ENCODE assay signal across 22 cellular contexts in genomic region chr2:51813245-51813644, GRCh38.
DNase-seq lines count a peak whose midpoint lies in the region; ATAC-seq and TF ChIP-seq lines count a peak whose summit lies in the region.
"Had no signal": no experiment of that assay in that cellular context is flagged by ENCODE, and none has a peak within 500 bp of the region (broad histone marks: within the 10 kb centered on the region; RNA-seq: fewer than 3 reads in every experiment).

No MANE protein-coding gene starts in this region.

- H3K27ac Mint-ChIP-seq in type B pancreatic cell: no peak overlapping the region
- H3K27ac Mint-ChIP-seq: activated T-helper 17 cell treated with anti-CD3 and anti-CD28 coated beads, Interleukin-2, amount 50 U/mL, for 72 hours; mesothelial cell of epicardium had no signal

- H4K20me1 ChIP-seq in PC-3 (ENCODE audit: low read length) (no peaks in the 10 kb centered on the region), MM.1S (ENCODE audit: insufficient read depth, low read length) (no peaks in the 10 kb centered on the region)

- no peaks in the 10 kb centered on the region for H3K79me2 ChIP-seq in PC-3 (ENCODE audit: low read length)
- no peaks in the 10 kb centered on the region for H3K79me2 ChIP-seq in MM.1S (ENCODE audit: low read length)

- H3K36me3 Mint-ChIP-seq in type B pancreatic cell: no peaks in the 10 kb centered on the region
- H3K36me3 Mint-ChIP-seq: mesothelial cell of epicardium had no signal

- TF ChIP-seq CTCF in PC-3 (conservative IDR thresholded peaks at IDR 0.05; ENCODE audit: low read depth, low read length) (no peak), cardiac fibroblast (IDR thresholded peaks at IDR 0.05; ENCODE audit: low read depth, low read length) (no peak), MM.1S (IDR thresholded peaks at IDR 0.05; ENCODE audit: low read length) (no peak), type B pancreatic cell (conservative IDR thresholded peaks at IDR 0.05) (no peak)

- H3K4me3 ChIP-seq in PC-3 (ENCODE audit: low read length) (peak overlapping the region; percentile 61; the same call in 1 of the 2 replicates), cardiac fibroblast (replicated peaks in 1 of 2; ENCODE audit: low read depth in 2 of 2, low read length in 2 of 2) (no peak overlapping the region), MM.1S (ENCODE audit: low read length) (no peak overlapping the region)
- H3K4me3 ChIP-seq: colonic mucosa, HAP-1, MG63 had no signal

- H3K9me2 ChIP-seq in PC-3 (replicated peaks; ENCODE audit: low read length) (no peaks in the 10 kb centered on the region), MM.1S (replicated peaks; ENCODE audit: insufficient read depth, low read length) (no peaks in the 10 kb centered on the region)

- H3K27me3 ChIP-seq in PC-3 (ENCODE audit: low read length): no peaks in the 10 kb centered on the region
- no peaks in the 10 kb centered on the region for H3K27me3 ChIP-seq in MM.1S (replicated peaks; ENCODE audit: insufficient read depth, low read length)
- H3K27me3 ChIP-seq: colonic mucosa, MG63 had no signal

- H3K4me2 ChIP-seq in PC-3 (ENCODE audit: low read length) (peak overlapping the region; percentile 82), MM.1S (ENCODE audit: low read depth, low read length) (no peak overlapping the region)

- intact Hi-C loops in PC-3 (cut with micrococcal nuclease): loop anchor here (2.0 kb wide), 1 partner anchor 182 kb away; no protein-coding TSS in a partner anchor

- H3K36me3 ChIP-seq in PC-3 (ENCODE audit: low read depth, low read length): no peaks in the 10 kb centered on the region
- H3K36me3 ChIP-seq in MM.1S (replicated peaks; ENCODE audit: insufficient read depth, low read length): no peaks in the 10 kb centered on the region
- H3K36me3 ChIP-seq: colonic mucosa, HAP-1, MG63 had no signal

- no peaks in the 10 kb centered on the region for H3K9me3 Mint-ChIP-seq in type B pancreatic cell
- H3K9me3 Mint-ChIP-seq: activated T-helper 17 cell treated with anti-CD3 and anti-CD28 coated beads, Interleukin-2, amount 50 U/mL, for 72 hours; mesothelial cell of epicardium; neural crest cell had no signal

- no peaks in the 10 kb centered on the region for H3K4me1 Mint-ChIP-seq in type B pancreatic cell (ENCODE audit: unreplicated experiment)
- H3K4me1 Mint-ChIP-seq: activated T-helper 17 cell treated with anti-CD3 and anti-CD28 coated beads, Interleukin-2, amount 50 U/mL, for 72 hours; mesothelial cell of epicardium; neural crest cell had no signal

- peak overlapping the region; percentile 14; the same call in 1 of the 2 replicates for H2AFZ ChIP-seq in PC-3 (ENCODE audit: low read length)
- no peak overlapping the region for H2AFZ ChIP-seq in MM.1S (ENCODE audit: low read length)

- DNase-seq in ELR (ENCODE audit: low read depth): peak; percentile 7
- peak; percentile 70 for DNase-seq in PC-3
- DNase-seq in cardiac fibroblast (ENCODE audit: low read depth in 2 of 2): peak; percentile 51 to 79
- DNase-seq in lung microvascular endothelial cell (ENCODE audit: low read depth in 2 of 2): peak; percentile 7 to 20
- DNase-seq in MM.1S: no peak
- no peak for DNase-seq in NCI-H524 (lab: John Stamatoyannopoulos, UW)
- DNase-seq in stimulated activated CD4-positive, alpha-beta T cell treated with anti-CD3 and anti-CD28 coated beads, Interleukin-15, amount 100 ng/mL, for 24 hours: no peak
- DNase-seq in type B pancreatic cell (ENCODE audit: extremely low spot score, unreplicated experiment): no peak
- DNase-seq: activated CD4-positive, CD25-positive, alpha-beta regulatory T cell; activated CD8-positive, alpha-beta memory T cell treated with anti-CD3 and anti-CD28 coated beads for 24 hours; Caco-2; colonic mucosa; GF-D8; kidney; MG63; NCI-H2029; NCI-H526 treated with DMSO at 0.1 percent for 48 hours had no signal

- POLR2A ChIA-PET in PC-3 (lab: Charles Lee; ENCODE audit: unreplicated experiment): no interaction called here

- H3K9me3 ChIP-seq in PC-3 (ENCODE audit: low read length) (no peaks in the 10 kb centered on the region), MM.1S (replicated peaks; ENCODE audit: insufficient read depth, low read length) (no peaks in the 10 kb centered on the region)
- H3K9me3 ChIP-seq: Caco-2, colonic mucosa, HAP-1, MG63 had no signal

- CTCF ChIA-PET in PC-3 (lab: Charles Lee): no interaction called here

- peaks cover 28% of the 10 kb centered on the region for H3K4me1 ChIP-seq in PC-3 (ENCODE audit: insufficient read depth, low read length)
- H3K4me1 ChIP-seq in MM.1S (ENCODE audit: low read length): no peaks in the 10 kb centered on the region
- H3K4me1 ChIP-seq: Caco-2, colonic mucosa, HAP-1 had no signal

- no peaks in the 10 kb centered on the region for H3K27me3 Mint-ChIP-seq in type B pancreatic cell
- H3K27me3 Mint-ChIP-seq: activated T-helper 17 cell treated with anti-CD3 and anti-CD28 coated beads, Interleukin-2, amount 50 U/mL, for 72 hours had no signal

- no TSS peak for BruUV-seq in PC-3 (replicated peaks; lab: Mats Ljungman, UMichigan)

- H3K27ac ChIP-seq in PC-3 (ENCODE audit: low read length) (peak overlapping the region; percentile 92), MM.1S (ENCODE audit: low read length) (no peak overlapping the region)
- H3K27ac ChIP-seq: colonic mucosa had no signal

- H3F3A ChIP-seq in PC-3 (ENCODE audit: low read length, unreplicated experiment) (no peaks in the 10 kb centered on the region), MM.1S (ENCODE audit: insufficient read depth, low read length) (no peaks in the 10 kb centered on the region)

- H3K9ac ChIP-seq in PC-3 (ENCODE audit: low read length) (peak overlapping the region; percentile 59), MM.1S (ENCODE audit: low read length) (no peak overlapping the region)

- peak; percentile 64 for ATAC-seq in PC-3
- ATAC-seq: activated T-helper 17 cell treated with anti-CD3 and anti-CD28 coated beads, Interleukin-2, amount 50 U/mL, for 72 hours; Panc1 had no signal

- no peak overlapping the region for H3K4me3 Mint-ChIP-seq in type B pancreatic cell
- H3K4me3 Mint-ChIP-seq: activated T-helper 17 cell treated with anti-CD3 and anti-CD28 coated beads, Interleukin-2, amount 50 U/mL, for 72 hours; mesothelial cell of epicardium; neural crest cell had no signal

Comparison
In these comparisons a context has a peak if more than half of its experiments do, and no peak if none do; other contexts are left out.
1. DNase-seq: peak in ELR (single experiment), PC-3 (single experiment), cardiac fibroblast (2 of 2) and lung microvascular endothelial cell (2 of 2); none in MM.1S (single experiment), NCI-H524 (0 of 2), stimulated activated CD4-positive, alpha-beta T cell treated with anti-CD3 and anti-CD28 coated beads, Interleukin-15, amount 100 ng/mL, for 24 hours (single experiment) and type B pancreatic cell (single experiment).